13 cellular contexts compared by ENCODE assay signal in the genomic region with DNA sequence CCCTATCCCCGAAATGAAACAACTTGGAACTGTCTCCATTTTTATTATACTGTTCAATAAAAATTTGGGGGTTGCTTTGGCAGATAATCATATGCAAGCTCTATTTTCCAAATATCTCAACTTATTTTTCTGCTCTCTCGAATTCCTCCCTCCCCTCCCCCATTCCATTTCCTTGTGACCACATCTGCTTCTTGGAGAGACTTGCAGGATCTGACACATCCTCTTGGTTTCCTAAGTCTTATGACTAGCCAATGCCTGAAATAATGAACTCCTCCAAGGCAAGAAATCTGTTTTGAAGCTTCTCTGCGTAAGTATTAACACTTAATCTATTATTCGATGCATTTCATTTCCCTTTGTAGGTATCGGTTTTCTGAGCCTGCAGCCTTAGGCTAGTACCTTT. TPM values are rescaled to one million over a fixed set of nuclear protein-coding genes. Genes with fewer than 3 reads are reported as not detected.
DNase-seq lines count a peak whose midpoint lies in the region; ATAC-seq, FAIRE-seq and TF ChIP-seq lines count a peak whose summit lies in the region.
"Had no signal": no experiment of that assay in that cellular context is flagged by ENCODE, and none has a peak within 500 bp of the region (broad histone marks: within the 10 kb centered on the region; RNA-seq: fewer than 3 reads in every experiment).

No MANE protein-coding gene starts in this region.

- peaks cover 8 to 9% of the 10 kb centered on the region in 2 experiments for H3K9me3 ChIP-seq in CD4-positive, CD25-positive, alpha-beta regulatory T cell (ENCODE audit: control insufficient read depth in 2 of 2, low read length in 2 of 2)
- H3K9me3 ChIP-seq in Karpas-422 (ENCODE audit: low read length) (no peaks in the 10 kb centered on the region), astrocyte (ENCODE audit: insufficient read depth, low read depth, low read length) (no peaks in the 10 kb centered on the region)
- H3K9me3 ChIP-seq: upper lobe of left lung had no signal

- H3K4me2 ChIP-seq in Karpas-422 (ENCODE audit: low read depth, low read length, poor library complexity, severe bottlenecking): peak overlapping the region; percentile 26
- peak overlapping the region; percentile 70 for H3K4me2 ChIP-seq in astrocyte (ENCODE audit: low read length)

- no peak overlapping the region for H3K4me3 ChIP-seq in CD4-positive, CD25-positive, alpha-beta regulatory T cell (ENCODE audit: low read depth, low read length)
- H3K4me3 ChIP-seq in Karpas-422 (ENCODE audit: low read length) (no peak overlapping the region), astrocyte (ENCODE audit: insufficient read depth, low read depth, low read length) (peak overlapping the region; percentile 17), kidney epithelial cell (ENCODE audit: low read depth, low read length) (no peak overlapping the region)
- H3K4me3 ChIP-seq: upper lobe of left lung had no signal

- H2AFZ ChIP-seq in Karpas-422 (ENCODE audit: low read length) (no peak overlapping the region), astrocyte (ENCODE audit: low read depth, low read length) (no peak overlapping the region)

- TF ChIP-seq CTCF in astrocyte (IDR thresholded peaks at IDR 0.05; ENCODE audit: insufficient read depth, low read depth, low read length) (no peak), kidney epithelial cell (IDR thresholded peaks at IDR 0.05; ENCODE audit: insufficient read depth, low read length, poor library complexity, severe bottlenecking) (no peak)

- peak overlapping the region in 2 of 4 donors; percentile 3 to 36 for H3K4me3 Mint-ChIP-seq in CD4-positive, CD25-positive, alpha-beta regulatory T cell
- H3K4me3 Mint-ChIP-seq in astrocyte (ENCODE audit: unreplicated experiment): no peak overlapping the region
- H3K4me3 Mint-ChIP-seq: activated naive CD8-positive, alpha-beta T cell; natural killer cell had no signal

- no peaks in the 10 kb centered on the region for H3K79me2 ChIP-seq in Karpas-422 (ENCODE audit: low read length)
- H3K79me2 ChIP-seq in astrocyte (ENCODE audit: insufficient read depth, low read length): no peaks in the 10 kb centered on the region

- no peak for ATAC-seq in CD4-positive, CD25-positive, alpha-beta regulatory T cell (ENCODE audit: low read depth in 2 of 2)
- ATAC-seq in GM18870 (IDR thresholded peaks at IDR 0.05; ENCODE audit: unreplicated experiment): no peak
- ATAC-seq: natural killer cell had no signal

- H3K9ac ChIP-seq in Karpas-422 (ENCODE audit: low read length) (no peak overlapping the region), astrocyte (ENCODE audit: low read length) (peak overlapping the region; percentile 4)

- no peaks in the 10 kb centered on the region for H3K27me3 ChIP-seq in CD4-positive, CD25-positive, alpha-beta regulatory T cell (ENCODE audit: control insufficient read depth, insufficient read depth, low read length)
- H3K27me3 ChIP-seq in Karpas-422 (ENCODE audit: low read length) (no peaks in the 10 kb centered on the region), astrocyte (ENCODE audit: insufficient read depth, low read length) (no peaks in the 10 kb centered on the region), kidney epithelial cell (ENCODE audit: control insufficient read depth, insufficient read depth, low read length) (no peaks in the 10 kb centered on the region)
- H3K27me3 ChIP-seq: upper lobe of left lung had no signal

- H3K4me1 Mint-ChIP-seq in CD4-positive, CD25-positive, alpha-beta regulatory T cell: peaks cover 5 to 23% (median 13%) of the 10 kb centered on the region in 4 donors
- peaks cover 28% of the 10 kb centered on the region for H3K4me1 Mint-ChIP-seq in astrocyte (ENCODE audit: low read depth, unreplicated experiment)

- peak; percentile 58 for FAIRE-seq in astrocyte (lab: Jason Lieb, UNC)

- H3K9me2 ChIP-seq in Karpas-422 (replicated peaks; ENCODE audit: insufficient read depth, low read length): no peaks in the 10 kb centered on the region

- no peaks in the 10 kb centered on the region for H4K20me1 ChIP-seq in Karpas-422 (ENCODE audit: insufficient read depth, low read depth, low read length)
- no peaks in the 10 kb centered on the region for H4K20me1 ChIP-seq in astrocyte (ENCODE audit: insufficient read depth, low read length)

- peaks cover 0 to 9% (median 3%) of the 10 kb centered on the region in 7 donors for H3K9me3 Mint-ChIP-seq in CD4-positive, CD25-positive, alpha-beta regulatory T cell
- H3K9me3 Mint-ChIP-seq in astrocyte (ENCODE audit: unreplicated experiment): peaks cover 6% of the 10 kb centered on the region

- H3K36me3 ChIP-seq in CD4-positive, CD25-positive, alpha-beta regulatory T cell (ENCODE audit: control insufficient read depth, insufficient read depth, low read length): no peaks in the 10 kb centered on the region
- H3K36me3 ChIP-seq in Karpas-422 (ENCODE audit: insufficient read depth, low read length): peaks cover under 1% of the 10 kb centered on the region; the same call in 1 of the 2 replicates
- no peaks in the 10 kb centered on the region for H3K36me3 ChIP-seq in astrocyte (ENCODE audit: insufficient read depth, low read length)
- H3K36me3 ChIP-seq in kidney epithelial cell (ENCODE audit: control insufficient read depth, insufficient read depth, low read length): no peaks in the 10 kb centered on the region

- no peak overlapping the region for H3K27ac ChIP-seq in CD4-positive, CD25-positive, alpha-beta regulatory T cell (ENCODE audit: insufficient read depth, low read length, poor library complexity, severe bottlenecking)
- peak overlapping the region; percentile 33; the same call in 1 of the 2 replicates for H3K27ac ChIP-seq in Karpas-422 (ENCODE audit: low read length)
- H3K27ac ChIP-seq in astrocyte (ENCODE audit: low read depth, low read length): no peak overlapping the region
- H3K27ac ChIP-seq: upper lobe of left lung had no signal

- peak overlapping the region; percentile 37 to 92 (median 87) for H3K27ac Mint-ChIP-seq in CD4-positive, CD25-positive, alpha-beta regulatory T cell
- H3K27ac Mint-ChIP-seq in astrocyte (ENCODE audit: unreplicated experiment): peak overlapping the region; percentile 89
- H3K27ac Mint-ChIP-seq: activated naive CD8-positive, alpha-beta T cell; natural killer cell had no signal

- H3K4me1 ChIP-seq in CD4-positive, CD25-positive, alpha-beta regulatory T cell (ENCODE audit: control insufficient read depth, insufficient read depth, low read length, poor library complexity, severe bottlenecking): peaks cover 13% of the 10 kb centered on the region
- peaks cover 14% of the 10 kb centered on the region for H3K4me1 ChIP-seq in Karpas-422 (ENCODE audit: low read length)
- peaks cover 15% of the 10 kb centered on the region for H3K4me1 ChIP-seq in astrocyte (ENCODE audit: insufficient read depth, low read length)

- H3K27me3 Mint-ChIP-seq in CD4-positive, CD25-positive, alpha-beta regulatory T cell: peaks cover 14% of the 10 kb centered on the region
- H3K27me3 Mint-ChIP-seq in astrocyte (ENCODE audit: low read depth, unreplicated experiment): no peaks in the 10 kb centered on the region
- H3K27me3 Mint-ChIP-seq: activated naive CD8-positive, alpha-beta T cell had no signal

- no peak for DNase-seq in CD4-positive, CD25-positive, alpha-beta regulatory T cell
- DNase-seq in Karpas-422 (no peak), astrocyte (ENCODE audit: low read depth) (peak; percentile 89), kidney epithelial cell (ENCODE audit: low read depth) (peak; percentile 68), DMS153 treated with DMSO at 0.1 percent for 48 hours (lab: John Stamatoyannopoulos, UW; ENCODE audit: unreplicated experiment) (no peak), ureter (ENCODE audit: low spot score) (no peak), islet precursor cell (no peak)
- DNase-seq: glutamatergic neuron; natural killer cell; stimulated activated CD4-positive, alpha-beta T cell treated with anti-CD3 and anti-CD28 coated beads, Interleukin-2, amount 100 ng/mL, for 48 hours; upper lobe of left lung had no signal

- peaks cover 7% of the 10 kb centered on the region for H3K36me3 Mint-ChIP-seq in CD4-positive, CD25-positive, alpha-beta regulatory T cell
- peaks cover 8% of the 10 kb centered on the region for H3K36me3 Mint-ChIP-seq in astrocyte (ENCODE audit: low read depth, unreplicated experiment)

RNA-seq across cellular contexts. Expression of a gene that starts 16.1 kb away (rescaled TPM):
- total RNA-seq in CD4-positive, CD25-positive, alpha-beta regulatory T cell: 37.3 TPM
- 10 to 100 TPM; 42.6 to 86.8 (median 51.0) TPM for polyA plus RNA-seq in CD4-positive, CD25-positive, alpha-beta regulatory T cell
- 82.6 and 110 TPM in 2 replicates for total RNA-seq in Karpas-422 (2014; rRNA removed; shearing (Covaris generic); ENCODE audit: low replicate concordance)
- total RNA-seq in astrocyte (110 and 128 TPM in 2 replicates), kidney epithelial cell (251 and 294 TPM in 2 replicates), ureter (64.0 TPM)

Comparison
In these comparisons a context has a peak if more than half of its experiments do, and no peak if none do; other contexts are left out.
1. DNase-seq: peak in astrocyte (single experiment) and kidney epithelial cell (single experiment); none in CD4-positive, CD25-positive, alpha-beta regulatory T cell (0 of 3), Karpas-422 (single experiment), DMS153 treated with DMSO at 0.1 percent for 48 hours (single experiment), ureter (single experiment) and islet precursor cell (single experiment).